ENCODE assay signal across 10 cellular contexts in genomic region chr1:172041689-172042088, GRCh38.
A peak's percentile ranks its signal among the peaks of the same experiment; 100 is the strongest.
DNase-seq lines count a peak whose midpoint lies in the region; ATAC-seq and TF ChIP-seq lines count a peak whose summit lies in the region.
"Had no signal": no experiment of that assay in that cellular context is flagged by ENCODE, and none has a peak within 500 bp of the region (broad histone marks: within the 10 kb centered on the region; RNA-seq: fewer than 3 reads in every experiment).

No MANE protein-coding gene starts in this region.

- TF ChIP-seq CTCF in BJ (IDR thresholded peaks at IDR 0.05; ENCODE audit: insufficient read depth, low read depth, low read length) (peak; percentile 41), osteoblast (IDR thresholded peaks at IDR 0.05; ENCODE audit: extremely low read depth, low read depth, low read length) (peak; percentile 49)

- H3K4me3 ChIP-seq in BJ (ENCODE audit: low read depth, low read length), result no peak overlapping the region
- peak overlapping the region; percentile 47 for H3K4me3 ChIP-seq in osteoblast (ENCODE audit: insufficient read depth, low read length)
- H3K4me3 ChIP-seq: upper lobe of left lung had no signal

- ATAC-seq in HG03432 (IDR thresholded peaks at IDR 0.05; ENCODE audit: unreplicated experiment) (no peak), HG03108 (IDR thresholded peaks at IDR 0.05; ENCODE audit: unreplicated experiment) (no peak)

- H3K36me3 ChIP-seq in BJ (ENCODE audit: control insufficient read depth, insufficient read depth, low read length) (no peaks in the 10 kb centered on the region), osteoblast (ENCODE audit: insufficient read depth, low read length) (no peaks in the 10 kb centered on the region)

- H3K27ac ChIP-seq in osteoblast (ENCODE audit: low read depth, low read length), result no peak overlapping the region
- H3K27ac ChIP-seq: upper lobe of left lung had no signal

- peak overlapping the region; percentile 64 for H3K4me2 ChIP-seq in osteoblast (ENCODE audit: insufficient read depth, low read length)

- peak overlapping the region; percentile 87 for H2AFZ ChIP-seq in osteoblast (ENCODE audit: low read length)

- H3K27me3 ChIP-seq in BJ (ENCODE audit: control insufficient read depth, insufficient read depth, low read length) (no peaks in the 10 kb centered on the region), osteoblast (ENCODE audit: insufficient read depth, low read length) (no peaks in the 10 kb centered on the region)
- H3K27me3 ChIP-seq: upper lobe of left lung had no signal

- H3K9me3 ChIP-seq in osteoblast (ENCODE audit: low read depth, low read length), result no peaks in the 10 kb centered on the region
- H3K9me3 ChIP-seq: upper lobe of left lung had no signal

- no peaks in the 10 kb centered on the region for H3K79me2 ChIP-seq in osteoblast (ENCODE audit: insufficient read depth, low read length)

- POLR2A ChIA-PET in BJ (lab: Charles Lee), result no interaction called here

- H4K20me1 ChIP-seq in osteoblast (ENCODE audit: insufficient read depth, low read length), result no peaks in the 10 kb centered on the region

- CTCF ChIA-PET in BJ (lab: Yijun Ruan, JAX), result interaction anchor here (1.2 to 1.7 kb wide), 4 partner anchors 13 to 358 kb away, joined by 3 to 5 read pairs (median 4); no protein-coding TSS in a partner anchor

- DNase-seq in BJ (ENCODE audit: low read depth) (no peak), NCI-H2227 treated with DMSO at 0.1 percent for 48 hours (lab: John Stamatoyannopoulos, UW) (peak; percentile 21), dedifferentiated amniotic fluid mesenchymal stem cell (ENCODE audit: extremely low spot score) (peak; percentile 45), osteoblast (ENCODE audit: insufficient read length, low spot score, missing footprints) (peak; percentile 22), SKM-1 treated with dmso at 0.1 percent for 144 hours (lab: John Stamatoyannopoulos, UW; ENCODE audit: unreplicated experiment) (no peak)
- DNase-seq in activated CD4-positive, CD25-positive, alpha-beta regulatory T cell (lab: John Stamatoyannopoulos, UW), result no peak
- DNase-seq: NCI-H2171 treated with DMSO at 0.1 percent for 48 hours, upper lobe of left lung had no signal

- H3K4me1 ChIP-seq in osteoblast (ENCODE audit: insufficient read depth, low read length), result peaks cover 11% of the 10 kb centered on the region
- H3K4me1 ChIP-seq: upper lobe of left lung had no signal

Comparison
In these comparisons a context has a peak if more than half of its experiments do, and no peak if none do; other contexts are left out.
1. DNase-seq: peak in NCI-H2227 treated with DMSO at 0.1 percent for 48 hours (single experiment), dedifferentiated amniotic fluid mesenchymal stem cell (single experiment) and osteoblast (single experiment); none in BJ (single experiment), activated CD4-positive, CD25-positive, alpha-beta regulatory T cell (0 of 4) and SKM-1 treated with dmso at 0.1 percent for 144 hours (single experiment).